21 cellular contexts compared by ENCODE assay signal in genomic region chr11:15406952-15407351, GRCh38.
DNase-seq lines count a peak whose midpoint lies in the region; ATAC-seq, FAIRE-seq and TF ChIP-seq lines count a peak whose summit lies in the region.
"Had no signal": no experiment of that assay in that cellular context is flagged by ENCODE, and none has a peak within 500 bp of the region (broad histone marks: within the 10 kb centered on the region; RNA-seq: fewer than 3 reads in every experiment).

No MANE protein-coding gene starts in this region.

- DNase-seq in heart right ventricle (no peak), Right ventricle myocardium inferior (ENCODE audit: missing footprints) (no peak), hepatocyte (ENCODE audit: low spot score) (peak; percentile 44), kidney tubule cell (ENCODE audit: low spot score) (peak; percentile 17), small intestine (peak; percentile 6), cerebellum (ENCODE audit: low spot score) (no peak)
- DNase-seq: AML-193; Calu3; CD4-positive, alpha-beta T cell; CD8-positive, alpha-beta T cell; DMS79 treated with DMSO at 0.1 percent for 48 hours; GF-D8 had no signal

- TF ChIP-seq CTCF in heart right ventricle (IDR thresholded peaks at IDR 0.05) (no peak), hepatocyte (IDR thresholded peaks at IDR 0.05; ENCODE audit: poor library complexity) (no peak)

- H3K4me3 ChIP-seq in heart right ventricle (no peak overlapping the region), hepatocyte (no peak overlapping the region), small intestine (ENCODE audit: low read depth in 1 of 2, low read length in 2 of 2) (no peak overlapping the region)
- H3K4me3 ChIP-seq: A549; BLaER1 treated with 17β-estradiol and CSF1 and Interleukin-3, amounts not matched to agents 10 nM and 100 nM had no signal

- peaks cover 3% of the 10 kb centered on the region for H3K9me2 ChIP-seq in hepatocyte (replicated peaks; ENCODE audit: insufficient read depth)

- H3K4me1 ChIP-seq in heart right ventricle (peaks cover 0 to 2% (median 0%) of the 10 kb centered on the region in 9 donors), hepatocyte (ENCODE audit: insufficient read depth) (no peaks in the 10 kb centered on the region), small intestine (ENCODE audit: control insufficient read depth in 2 of 2, insufficient read depth in 1 of 2, low read depth in 1 of 2, low read length in 1 of 2) (no peaks in the 10 kb centered on the region)
- H3K4me1 ChIP-seq: A549, Caco-2 had no signal

- H3K27ac ChIP-seq in heart right ventricle (no peak overlapping the region), hepatocyte (no peak overlapping the region), small intestine (ENCODE audit: low read depth in 1 of 2, low read length in 1 of 2) (no peak overlapping the region)
- H3K27ac ChIP-seq: 22Rv1; A549; BLaER1 treated with 17β-estradiol and CSF1 and Interleukin-3, amounts not matched to agents 10 nM and 100 nM; C4-2B had no signal

- ATAC-seq in heart right ventricle (peak in 5 of 8 donors; percentile 25 to 51 (median 50)), Right ventricle myocardium inferior (no peak), HG03342 (IDR thresholded peaks at IDR 0.05; ENCODE audit: unreplicated experiment) (no peak)
- ATAC-seq: A549; CD8-positive, alpha-beta T cell had no signal

- intact Hi-C loops in heart right ventricle (cut with DNase I), result no loop called here
- intact Hi-C loops in Right ventricle myocardium inferior (cut with DNase I), result no loop called here

- FAIRE-seq in small intestine (lab: Jason Lieb, UNC), result no peak
- FAIRE-seq: A549, D721Med, G401.6, GM12891 had no signal

- H3K79me2 ChIP-seq in hepatocyte, result no peaks in the 10 kb centered on the region

- 70 to 75% methylated on average over 2 of the region's 2 CpGs for WGBS in heart right ventricle, 2 donors
- WGBS in hepatocyte (ENCODE audit: low lambda C conversion rate, missing lambda C conversion rate), result 55% methylated on average over 2 of the region's 2 CpGs
- 31 to 53% (median 39%) methylated on average over 2 of the region's 2 CpGs for WGBS in small intestine, 3 donors

- no peaks in the 10 kb centered on the region for H4K20me1 ChIP-seq in hepatocyte (ENCODE audit: insufficient read depth, poor library complexity, severe bottlenecking)
- H4K20me1 ChIP-seq: BLaER1 treated with 17β-estradiol and CSF1 and Interleukin-3, amounts not matched to agents 10 nM and 100 nM had no signal

- H3K9me3 ChIP-seq in heart right ventricle (peaks cover 0 to 6% (median under 1%) of the 10 kb centered on the region in 11 donors), hepatocyte (ENCODE audit: low read depth) (no peaks in the 10 kb centered on the region), small intestine (ENCODE audit: control insufficient read depth, low read depth) (no peaks in the 10 kb centered on the region)
- H3K9me3 ChIP-seq: Caco-2 had no signal

- H3K36me3 ChIP-seq in heart right ventricle (no peaks in the 10 kb centered on the region), hepatocyte (replicated peaks; ENCODE audit: insufficient read depth, low read depth) (no peaks in the 10 kb centered on the region), small intestine (ENCODE audit: control insufficient read depth in 2 of 2, insufficient read depth in 2 of 2, low read length in 2 of 2) (no peaks in the 10 kb centered on the region)
- H3K36me3 ChIP-seq: BLaER1 treated with 17β-estradiol and CSF1 and Interleukin-3, amounts not matched to agents 10 nM and 100 nM had no signal

- no peak overlapping the region for H3K4me2 ChIP-seq in hepatocyte
- H3K4me2 ChIP-seq: A549; BLaER1 treated with 17β-estradiol and CSF1 and Interleukin-3, amounts not matched to agents 10 nM and 100 nM had no signal

- H3K27me3 ChIP-seq in heart right ventricle, result no peaks in the 10 kb centered on the region
- H3K27me3 ChIP-seq in hepatocyte, result no peaks in the 10 kb centered on the region
- no peaks in the 10 kb centered on the region for H3K27me3 ChIP-seq in small intestine (ENCODE audit: control insufficient read depth in 2 of 2, insufficient read depth in 2 of 2, low read length in 2 of 2)
- H3K27me3 ChIP-seq: BLaER1 treated with 17β-estradiol and CSF1 and Interleukin-3, amounts not matched to agents 10 nM and 100 nM had no signal

- H2AFZ ChIP-seq in hepatocyte, result no peak overlapping the region

Comparison
In these comparisons a context has a peak if more than half of its experiments do, and no peak if none do; other contexts are left out.
1. ATAC-seq: peak in heart right ventricle (5 of 8); none in Right ventricle myocardium inferior (single experiment) and HG03342 (single experiment).
2. DNase-seq: peak in hepatocyte (single experiment), kidney tubule cell (single experiment) and small intestine (single experiment); none in heart right ventricle (0 of 2), Right ventricle myocardium inferior (single experiment) and cerebellum (single experiment).